20 cellular contexts compared by ENCODE assay signal in genomic region chr2:125330133-125330532, GRCh38.
A peak's percentile ranks its signal among the peaks of the same experiment; 100 is the strongest.
DNase-seq lines count a peak whose midpoint lies in the region; ATAC-seq and TF ChIP-seq lines count a peak whose summit lies in the region.
"Had no signal": no experiment of that assay in that cellular context is flagged by ENCODE, and none has a peak within 500 bp of the region (broad histone marks: within the 10 kb centered on the region; RNA-seq: fewer than 3 reads in every experiment).

No MANE protein-coding gene starts in this region.

- no peaks in the 10 kb centered on the region for H3K4me1 Mint-ChIP-seq in osteocyte (ENCODE audit: unreplicated experiment)
- H3K4me1 Mint-ChIP-seq: endodermal cell; stimulated activated naive B cell treated with anti-CD40 and anti-IgM and Interleukin-4, amounts not matched to agents 10 μg/mL and 1 μg/mL and 100 μg/mL, for 72 hours had no signal

- no peak overlapping the region for H3K27ac Mint-ChIP-seq in osteocyte (ENCODE audit: unreplicated experiment)
- H3K27ac Mint-ChIP-seq: endodermal cell; H9; stimulated activated naive B cell treated with anti-CD40 and anti-IgM and Interleukin-4, amounts not matched to agents 10 μg/mL and 1 μg/mL and 100 μg/mL, for 72 hours had no signal

- no peak for DNase-seq in osteocyte (ENCODE audit: extremely low spot score, unreplicated experiment)
- DNase-seq in central memory CD4-positive, alpha-beta T cell: no peak
- no peak for DNase-seq in sciatic nerve (ENCODE audit: low spot score)
- DNase-seq: activated CD4-positive, alpha-beta T cell treated with anti-CD3 and anti-CD28 coated beads, Interleukin-2, amount 50 U/mL, for 1 hour; activated naive CD4-positive, alpha-beta T cell treated with Interleukin-2 at 50 U/mL for 16 hours; aorta; endodermal cell; H9; mesendoderm; NCI-H187 treated with DMSO at 0.1 percent for 48 hours; NCI-H510A treated with DMSO at 0.1 percent for 48 hours; stimulated activated CD4-positive, alpha-beta T cell treated with anti-CD3 and anti-CD28 coated beads, Interleukin-12 subunit alpha, Interleukin-12 subunit beta, amount 100 ng/mL, for 4 hours; stimulated activated naive B cell treated with anti-CD40 and anti-IgM and Interleukin-4, amounts not matched to agents 10 μg/mL and 1 μg/mL and 100 μg/mL, for 72 hours; SW 1271; thyroid gland had no signal

- ATAC-seq in GM18868 (IDR thresholded peaks at IDR 0.05; ENCODE audit: unreplicated experiment): peak; percentile 84
- ATAC-seq in GM21390 (IDR thresholded peaks at IDR 0.05; ENCODE audit: unreplicated experiment): peak; percentile 87
- peak; percentile 67 for ATAC-seq in HG02884 (IDR thresholded peaks at IDR 0.05; ENCODE audit: unreplicated experiment)
- ATAC-seq in HG03565 (IDR thresholded peaks at IDR 0.05; ENCODE audit: unreplicated experiment): peak; percentile 78
- ATAC-seq in GM18907 (IDR thresholded peaks at IDR 0.05; ENCODE audit: unreplicated experiment): no peak
- no peak for ATAC-seq in sciatic nerve
- ATAC-seq: stimulated activated naive B cell treated with anti-CD40 and anti-IgM and Interleukin-4, amounts not matched to agents 10 μg/mL and 1 μg/mL and 100 μg/mL, for 72 hours had no signal

- TF ChIP-seq CTCF in osteocyte (IDR thresholded peaks at IDR 0.05): no peak

- intact Hi-C loops in sciatic nerve (cut with DNase I): no loop called here

- H3K36me3 Mint-ChIP-seq in osteocyte (ENCODE audit: unreplicated experiment): no peaks in the 10 kb centered on the region
- H3K36me3 Mint-ChIP-seq: stimulated activated naive B cell treated with anti-CD40 and anti-IgM and Interleukin-4, amounts not matched to agents 10 μg/mL and 1 μg/mL and 100 μg/mL, for 72 hours had no signal

- H3K9me3 Mint-ChIP-seq in osteocyte (ENCODE audit: unreplicated experiment): no peaks in the 10 kb centered on the region
- H3K9me3 Mint-ChIP-seq: endodermal cell, H9 had no signal

- H3K27me3 Mint-ChIP-seq in osteocyte (ENCODE audit: unreplicated experiment): no peaks in the 10 kb centered on the region
- H3K27me3 Mint-ChIP-seq: stimulated activated naive B cell treated with anti-CD40 and anti-IgM and Interleukin-4, amounts not matched to agents 10 μg/mL and 1 μg/mL and 100 μg/mL, for 72 hours had no signal

- H3K4me3 Mint-ChIP-seq in osteocyte (ENCODE audit: unreplicated experiment): no peak overlapping the region
- H3K4me3 Mint-ChIP-seq: endodermal cell; H9; stimulated activated naive B cell treated with anti-CD40 and anti-IgM and Interleukin-4, amounts not matched to agents 10 μg/mL and 1 μg/mL and 100 μg/mL, for 72 hours had no signal

Comparison
In these comparisons a context has a peak if more than half of its experiments do, and no peak if none do; other contexts are left out.
1. ATAC-seq: peak in GM18868 (single experiment), GM21390 (single experiment), HG02884 (single experiment) and HG03565 (single experiment); none in GM18907 (single experiment) and sciatic nerve (single experiment).